15 cellular contexts compared by ENCODE assay signal in genomic region chr11:27462543-27462942, GRCh38. TPM values are rescaled to one million over a fixed set of nuclear protein-coding genes. Genes with fewer than 3 reads are reported as not detected.
DNase-seq lines count a peak whose midpoint lies in the region; ATAC-seq, FAIRE-seq and TF ChIP-seq lines count a peak whose summit lies in the region.
"Had no signal": no experiment of that assay in that cellular context is flagged by ENCODE, and none has a peak within 500 bp of the region (broad histone marks: within the 10 kb centered on the region; RNA-seq: fewer than 3 reads in every experiment).

No MANE protein-coding gene starts in this region.

- peaks cover 37% of the 10 kb centered on the region for H3K4me1 ChIP-seq in GM23248 (ENCODE audit: insufficient read depth)
- H3K4me1 ChIP-seq in osteoblast (ENCODE audit: insufficient read depth, low read length): peaks cover 46% of the 10 kb centered on the region

- H3K9me2 ChIP-seq in GM23248 (ENCODE audit: insufficient read depth): no peaks in the 10 kb centered on the region

- H4K20me1 ChIP-seq in GM23248 (ENCODE audit: insufficient read depth): no peaks in the 10 kb centered on the region
- no peaks in the 10 kb centered on the region for H4K20me1 ChIP-seq in osteoblast (ENCODE audit: insufficient read depth, low read length)

- H2AFZ ChIP-seq in GM23248 (no peak overlapping the region), osteoblast (ENCODE audit: low read length) (no peak overlapping the region)

- no peak for TF ChIP-seq CTCF in osteoblast (IDR thresholded peaks at IDR 0.05; ENCODE audit: extremely low read depth, low read depth, low read length)

- H3K36me3 ChIP-seq in GM23248 (ENCODE audit: low read depth) (no peaks in the 10 kb centered on the region), osteoblast (ENCODE audit: insufficient read depth, low read length) (no peaks in the 10 kb centered on the region)

- DNase-seq in GM23248 (peak; percentile 52), RKO (ENCODE audit: low spot score) (peak; percentile 32), dermis blood vessel endothelial cell (peak; percentile 54), osteoblast (ENCODE audit: insufficient read length, low spot score, missing footprints) (no peak), H54 (ENCODE audit: insufficient read length, low spot score) (no peak), SK-N-DZ (ENCODE audit: low spot score) (no peak), islet precursor cell (no peak)
- DNase-seq: activated naive CD4-positive, alpha-beta T cell treated with anti-CD3 and anti-CD28 coated beads for 36 hours; activated T-cell treated with anti-CD3 and anti-CD28 coated beads, Interleukin-2, amount 50 U/mL, for 1 hour; NCI-H1105; NCI-H2107; NCI-H526 treated with DMSO at 0.1 percent for 48 hours; occipital lobe; stimulated activated CD4-positive, alpha-beta T cell treated with anti-CD3 and anti-CD28 coated beads, Interleukin-2, amount 100 ng/mL, for 48 hours had no signal

- no peak overlapping the region for H3K27ac ChIP-seq in GM23248
- peak overlapping the region; percentile 57 for H3K27ac ChIP-seq in osteoblast (ENCODE audit: low read depth, low read length)

- H3K9ac ChIP-seq in GM23248: no peak overlapping the region

- in situ Hi-C loops in GM23248 (cut with MboI): no loop called here

- H3K4me2 ChIP-seq in GM23248 (ENCODE audit: unreplicated experiment) (no peak overlapping the region), osteoblast (ENCODE audit: insufficient read depth, low read length) (peak overlapping the region; percentile 66)

- ATAC-seq in GM21737 (IDR thresholded peaks at IDR 0.05; ENCODE audit: unreplicated experiment): no peak

- H3K79me2 ChIP-seq in GM23248 (ENCODE audit: insufficient read depth): peaks cover 100% of the 10 kb centered on the region
- peaks cover 86% of the 10 kb centered on the region for H3K79me2 ChIP-seq in osteoblast (ENCODE audit: insufficient read depth, low read length)

- WGBS in GM23248 (ENCODE audit: low coverage in 1 of 2, low lambda C conversion rate in 2 of 2, missing lambda C conversion rate in 2 of 2), 2 experiments: 34 to 37% methylated on average over 5 of the region's 5 CpGs

- H3K9me3 ChIP-seq in GM23248 (ENCODE audit: low read depth) (no peaks in the 10 kb centered on the region), osteoblast (ENCODE audit: low read depth, low read length) (no peaks in the 10 kb centered on the region)

- no peak for TF ChIP-seq POLR2A in H54 (IDR thresholded peaks at IDR 0.05; ENCODE audit: low read depth, low read length)

- H3K27me3 ChIP-seq in GM23248 (replicated peaks; ENCODE audit: insufficient read depth): no peaks in the 10 kb centered on the region
- no peaks in the 10 kb centered on the region for H3K27me3 ChIP-seq in osteoblast (ENCODE audit: insufficient read depth, low read length)

- no peak overlapping the region for H3K4me3 ChIP-seq in GM23248
- H3K4me3 ChIP-seq in osteoblast (ENCODE audit: insufficient read depth, low read length): peak overlapping the region; percentile 15

- H3F3A ChIP-seq in GM23248 (ENCODE audit: insufficient read depth): peaks cover 17% of the 10 kb centered on the region

- no peak for FAIRE-seq in H54 (lab: Jason Lieb, UNC)

RNA-seq across cellular contexts. Expression of gene LGR4, which starts 10.0 kb away (rescaled TPM):
- 58.6 and 59.2 TPM in 2 replicates for total RNA-seq in GM23248 (2014; rRNA removed; shearing (Covaris generic))
- 14.4 and 14.9 TPM in 2 replicates for polyA plus RNA-seq in GM23248 (2016; fragmentation: Nextera tagmentation; extraction: Ambion mirVana)
- total RNA-seq in dermis blood vessel endothelial cell (1.9 and 3.6 TPM in 2 replicates), osteoblast (56.1 and 96.9 TPM in 2 replicates)
- 14.2 and 18.5 TPM in 2 replicates for polyA plus RNA-seq in SK-N-DZ (2014; cell fraction: cytosol; rRNA removed)
- polyA plus RNA-seq in SK-N-DZ (2014; cell fraction: nucleus; rRNA removed): 23.9 and 26.1 TPM in 2 replicates

RNA-seq across cellular contexts. Expression of gene LIN7C, which starts 44.0 kb away (rescaled TPM):
- total RNA-seq in GM23248 (2014; rRNA removed; shearing (Covaris generic)): 47.0 and 51.1 TPM in 2 replicates
- polyA plus RNA-seq in GM23248 (2016; fragmentation: Nextera tagmentation; extraction: Ambion mirVana): 43.0 and 45.1 TPM in 2 replicates
- total RNA-seq in dermis blood vessel endothelial cell: 38.9 and 44.4 TPM in 2 replicates
- 61.0 and 69.5 TPM in 2 replicates for total RNA-seq in osteoblast
- polyA plus RNA-seq in SK-N-DZ (2014; cell fraction: cytosol; rRNA removed): 50.1 and 52.3 TPM in 2 replicates
- polyA plus RNA-seq in SK-N-DZ (2014; cell fraction: nucleus; rRNA removed): 14.4 and 15.3 TPM in 2 replicates

Comparison
In these comparisons a context has a peak if more than half of its experiments do, and no peak if none do; other contexts are left out.
1. DNase-seq: peak in GM23248 (single experiment), RKO (single experiment) and dermis blood vessel endothelial cell (single experiment); none in osteoblast (single experiment), H54 (single experiment), SK-N-DZ (single experiment) and islet precursor cell (single experiment).
2. RNA of gene LGR4, which starts 10.0 kb away (total RNA-seq): 58.6 to 59.2 TPM in GM23248 and 56.1 to 96.9 TPM in osteoblast; 1.9 to 3.6 TPM in dermis blood vessel endothelial cell; every median in the first group is over 10 times any median in the second.